ENCODE assay signal across 16 cellular contexts in the genomic region with DNA sequence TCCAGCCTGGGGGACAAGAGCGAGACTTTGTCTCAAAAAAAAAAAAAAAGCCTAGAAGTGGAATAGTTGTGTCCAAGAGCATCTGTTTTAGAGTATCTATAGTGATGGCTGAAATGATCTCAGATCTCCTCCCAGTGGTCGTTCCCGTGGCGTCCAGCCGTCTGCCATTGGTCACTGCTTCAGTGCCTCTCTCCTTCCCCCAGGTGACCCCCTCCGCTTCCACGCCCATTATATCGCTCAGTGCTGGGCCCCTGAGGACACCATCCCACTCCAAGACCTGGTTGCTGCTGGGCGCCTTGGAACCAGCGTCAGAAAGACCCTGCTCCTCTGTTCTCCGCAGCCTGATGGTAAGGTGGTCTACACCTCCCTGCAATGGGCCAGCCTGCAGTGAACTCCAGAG. TPM values are rescaled to one million over a fixed set of nuclear protein-coding genes. Genes with fewer than 3 reads are reported as not detected.
DNase-seq lines count a peak whose midpoint lies in the region; ATAC-seq and TF ChIP-seq lines count a peak whose summit lies in the region.
"Had no signal": no experiment of that assay in that cellular context is flagged by ENCODE, and none has a peak within 500 bp of the region (broad histone marks: within the 10 kb centered on the region; RNA-seq: fewer than 3 reads in every experiment).

No MANE protein-coding gene starts in this region.

- H3K4me2 ChIP-seq in PC-3 (ENCODE audit: low read length): 0 out of 2 replicates have a peak overlapping the region, but pooled peaks have one; percentile 83

- intact Hi-C loops in PC-3 (cut with micrococcal nuclease): no loop called here

- H3K36me3 Mint-ChIP-seq in activated CD8-positive, alpha-beta memory T cell treated with anti-CD3 and anti-CD28 coated beads, Interleukin-2, amount 10 ng/mL, durations not matched to agents 7 days and 5 days: peaks cover 9% of the 10 kb centered on the region
- H3K36me3 Mint-ChIP-seq in chondrocyte (ENCODE audit: low read depth): peaks cover 8% of the 10 kb centered on the region

- no peak for ATAC-seq in activated CD8-positive, alpha-beta memory T cell treated with anti-CD3 and anti-CD28 coated beads, Interleukin-2, amount 10 ng/mL, durations not matched to agents 7 days and 5 days
- ATAC-seq in PC-3 (no peak), GM21381 (IDR thresholded peaks at IDR 0.05; ENCODE audit: unreplicated experiment) (no peak)

- H3K79me2 ChIP-seq in PC-3 (ENCODE audit: low read length): peaks cover 34% of the 10 kb centered on the region

- H3K9me3 Mint-ChIP-seq in activated CD8-positive, alpha-beta memory T cell treated with anti-CD3 and anti-CD28 coated beads, Interleukin-2, amount 10 ng/mL, durations not matched to agents 7 days and 5 days (ENCODE audit: low read depth): no peaks in the 10 kb centered on the region
- no peaks in the 10 kb centered on the region for H3K9me3 Mint-ChIP-seq in chondrocyte (ENCODE audit: low read depth)

- H4K20me1 ChIP-seq in PC-3 (ENCODE audit: low read length): no peaks in the 10 kb centered on the region

- peak overlapping the region; percentile 9 for H3K4me3 Mint-ChIP-seq in activated CD8-positive, alpha-beta memory T cell treated with anti-CD3 and anti-CD28 coated beads, Interleukin-2, amount 10 ng/mL, durations not matched to agents 7 days and 5 days
- peak overlapping the region; percentile 24 for H3K4me3 Mint-ChIP-seq in chondrocyte (ENCODE audit: unreplicated experiment)

- no peak overlapping the region for H3K27ac Mint-ChIP-seq in activated CD8-positive, alpha-beta memory T cell treated with anti-CD3 and anti-CD28 coated beads, Interleukin-2, amount 10 ng/mL, durations not matched to agents 7 days and 5 days
- H3K27ac Mint-ChIP-seq in chondrocyte (ENCODE audit: unreplicated experiment): peak overlapping the region; percentile 96

- no peaks in the 10 kb centered on the region for H3F3A ChIP-seq in PC-3 (ENCODE audit: low read length, unreplicated experiment)

- H3K9ac ChIP-seq in PC-3 (ENCODE audit: low read length): no peak overlapping the region

- H3K9me2 ChIP-seq in PC-3 (replicated peaks; ENCODE audit: low read length): no peaks in the 10 kb centered on the region

- no peak for TF ChIP-seq CTCF in PC-3 (conservative IDR thresholded peaks at IDR 0.05; ENCODE audit: low read depth, low read length)
- TF ChIP-seq CTCF in chondrocyte (IDR thresholded peaks at IDR 0.05): no peak
- TF ChIP-seq CTCF in neutrophil (IDR thresholded peaks at IDR 0.05): no peak

- POLR2A ChIA-PET in PC-3 (lab: Charles Lee; ENCODE audit: unreplicated experiment): interaction anchor here (0.6 to 0.9 kb wide), 3 partner anchors 26 to 56 kb away, joined by 4 to 20 read pairs (median 17); a partner anchor contains a TSS

- no peak overlapping the region for H2AFZ ChIP-seq in PC-3 (ENCODE audit: low read length)

- DNase-seq in activated CD8-positive, alpha-beta memory T cell treated with anti-CD3 and anti-CD28 coated beads, Interleukin-2, amount 10 ng/mL, durations not matched to agents 7 days and 5 days: no peak
- DNase-seq in activated CD8-positive, alpha-beta memory T cell treated with anti-CD3 and anti-CD28 coated beads, Interleukin-2, amount 50 U/mL, for 4 hours: no peak
- DNase-seq in PC-3: no peak
- peak; percentile 79 for DNase-seq in chondrocyte (ENCODE audit: low spot score)
- no peak for DNase-seq in stimulated activated CD4-positive, alpha-beta T cell treated with anti-CD3 and anti-CD28 coated beads, Interleukin-2, amount 100 ng/mL, for 48 hours
- DNase-seq in NCI-H146 (lab: John Stamatoyannopoulos, UW): no peak
- DNase-seq: ACHN; brain microvascular endothelial cell; effector CD4-positive, alpha-beta T cell; GOT3; occipital lobe; stomach; WERI-Rb-1 had no signal

- H3K4me1 ChIP-seq in PC-3 (ENCODE audit: insufficient read depth, low read length) (peaks cover 13% of the 10 kb centered on the region), neutrophil (ENCODE audit: control insufficient read depth in 1 of 2, insufficient read depth in 1 of 2, low read depth in 1 of 2, low read length in 1 of 2) (peaks cover 22 to 34% of the 10 kb centered on the region in 2 experiments)

- H3K4me1 Mint-ChIP-seq in activated CD8-positive, alpha-beta memory T cell treated with anti-CD3 and anti-CD28 coated beads, Interleukin-2, amount 10 ng/mL, durations not matched to agents 7 days and 5 days: peaks cover 29% of the 10 kb centered on the region
- H3K4me1 Mint-ChIP-seq in chondrocyte (ENCODE audit: low read depth): peaks cover 25% of the 10 kb centered on the region

- H3K27me3 ChIP-seq in PC-3 (ENCODE audit: low read length): no peaks in the 10 kb centered on the region
- H3K27me3 ChIP-seq in neutrophil: no peaks in the 10 kb centered on the region
- H3K27me3 ChIP-seq: brain microvascular endothelial cell, stomach had no signal

- H3K36me3 ChIP-seq in PC-3 (ENCODE audit: low read depth, low read length) (peaks cover 11% of the 10 kb centered on the region; the same call in 1 of the 2 replicates), neutrophil (peaks cover 58% of the 10 kb centered on the region)
- H3K36me3 ChIP-seq: brain microvascular endothelial cell had no signal

- CTCF ChIA-PET in activated CD8-positive, alpha-beta memory T cell treated with anti-CD3 and anti-CD28 coated beads, Interleukin-2, amount 10 ng/mL, durations not matched to agents 7 days and 5 days (lab: Charles Lee): no interaction called here
- CTCF ChIA-PET in PC-3 (lab: Charles Lee): no interaction called here

- BruUV-seq in PC-3 (replicated peaks; lab: Mats Ljungman, UMichigan): no TSS peak

- H3K27ac ChIP-seq in PC-3 (ENCODE audit: low read length) (no peak overlapping the region), neutrophil (no peak overlapping the region)
- H3K27ac ChIP-seq: brain microvascular endothelial cell, WERI-Rb-1 had no signal

- H3K27me3 Mint-ChIP-seq in activated CD8-positive, alpha-beta memory T cell treated with anti-CD3 and anti-CD28 coated beads, Interleukin-2, amount 10 ng/mL, durations not matched to agents 7 days and 5 days: no peaks in the 10 kb centered on the region
- no peaks in the 10 kb centered on the region for H3K27me3 Mint-ChIP-seq in chondrocyte (ENCODE audit: low read depth)

- no peaks in the 10 kb centered on the region for H3K9me3 ChIP-seq in PC-3 (ENCODE audit: low read length)
- H3K9me3 ChIP-seq in neutrophil: no peaks in the 10 kb centered on the region
- H3K9me3 ChIP-seq: stomach had no signal

- no peak overlapping the region for H3K4me3 ChIP-seq in PC-3 (ENCODE audit: low read length)
- H3K4me3 ChIP-seq in neutrophil (ENCODE audit: low read depth in 1 of 2, low read length in 1 of 2): peak overlapping the region; percentile 21 to 88

RNA-seq across cellular contexts. Expression of a gene that starts 1.9 kb away (rescaled TPM):
- total RNA-seq in activated CD8-positive, alpha-beta memory T cell treated with anti-CD3 and anti-CD28 coated beads, Interleukin-2, amount 10 ng/mL, durations not matched to agents 7 days and 5 days: 10 to 100 TPM; 11.4 to 13.5 TPM
- total RNA-seq in PC-3 (2014; rRNA removed) (122 and 173 TPM in 2 replicates), chondrocyte (39.6 to 46.2 TPM (median 40.5 TPM) in 3 replicates)

RNA-seq across cellular contexts. Expression of a gene that starts 3.6 kb away (rescaled TPM):
- total RNA-seq in activated CD8-positive, alpha-beta memory T cell treated with anti-CD3 and anti-CD28 coated beads, Interleukin-2, amount 10 ng/mL, durations not matched to agents 7 days and 5 days: 10 to 100 TPM; 54.7 to 76.3 TPM
- total RNA-seq in PC-3 (2014; rRNA removed) (231 and 261 TPM in 2 replicates), chondrocyte (71.4 to 83.8 TPM (median 76.6 TPM) in 3 replicates)

RNA-seq across cellular contexts. Expression of a gene that starts 7.7 kb away (rescaled TPM):
- 1,000 to 10,000 TPM; 1,212 to 1,220 TPM for total RNA-seq in activated CD8-positive, alpha-beta memory T cell treated with anti-CD3 and anti-CD28 coated beads, Interleukin-2, amount 10 ng/mL, durations not matched to agents 7 days and 5 days
- total RNA-seq in PC-3 (2014; rRNA removed) (3,477 and 3,621 TPM in 2 replicates), chondrocyte (689 to 819 TPM (median 699 TPM) in 3 replicates)

RNA-seq across cellular contexts. Expression of a gene that starts 20.0 kb away (rescaled TPM):
- 1 to 10 TPM in 1 of 2 experiments, under 1 TPM in 1; 0.89 to 1.3 TPM for total RNA-seq in activated CD8-positive, alpha-beta memory T cell treated with anti-CD3 and anti-CD28 coated beads, Interleukin-2, amount 10 ng/mL, durations not matched to agents 7 days and 5 days
- 11.2 and 13.4 TPM in 2 replicates for total RNA-seq in PC-3 (2014; rRNA removed)
- total RNA-seq in chondrocyte: 0.73 to 3.7 TPM (median 3.2 TPM) in 3 replicates
- total RNA-seq: occipital lobe, SK-MEL-5 had no signal

RNA-seq across cellular contexts. Expression of a gene that starts 29.8 kb away (rescaled TPM):
- total RNA-seq in activated CD8-positive, alpha-beta memory T cell treated with anti-CD3 and anti-CD28 coated beads, Interleukin-2, amount 10 ng/mL, durations not matched to agents 7 days and 5 days: under 1 TPM in 1 of 2 experiments, not detected in 1; 0.35 TPM
- total RNA-seq in PC-3 (2014; rRNA removed) (not detected in 2 replicates), chondrocyte (not detected in 3 replicates)
- total RNA-seq: occipital lobe had no signal
